8 cellular contexts compared by ENCODE assay signal in the genomic region with DNA sequence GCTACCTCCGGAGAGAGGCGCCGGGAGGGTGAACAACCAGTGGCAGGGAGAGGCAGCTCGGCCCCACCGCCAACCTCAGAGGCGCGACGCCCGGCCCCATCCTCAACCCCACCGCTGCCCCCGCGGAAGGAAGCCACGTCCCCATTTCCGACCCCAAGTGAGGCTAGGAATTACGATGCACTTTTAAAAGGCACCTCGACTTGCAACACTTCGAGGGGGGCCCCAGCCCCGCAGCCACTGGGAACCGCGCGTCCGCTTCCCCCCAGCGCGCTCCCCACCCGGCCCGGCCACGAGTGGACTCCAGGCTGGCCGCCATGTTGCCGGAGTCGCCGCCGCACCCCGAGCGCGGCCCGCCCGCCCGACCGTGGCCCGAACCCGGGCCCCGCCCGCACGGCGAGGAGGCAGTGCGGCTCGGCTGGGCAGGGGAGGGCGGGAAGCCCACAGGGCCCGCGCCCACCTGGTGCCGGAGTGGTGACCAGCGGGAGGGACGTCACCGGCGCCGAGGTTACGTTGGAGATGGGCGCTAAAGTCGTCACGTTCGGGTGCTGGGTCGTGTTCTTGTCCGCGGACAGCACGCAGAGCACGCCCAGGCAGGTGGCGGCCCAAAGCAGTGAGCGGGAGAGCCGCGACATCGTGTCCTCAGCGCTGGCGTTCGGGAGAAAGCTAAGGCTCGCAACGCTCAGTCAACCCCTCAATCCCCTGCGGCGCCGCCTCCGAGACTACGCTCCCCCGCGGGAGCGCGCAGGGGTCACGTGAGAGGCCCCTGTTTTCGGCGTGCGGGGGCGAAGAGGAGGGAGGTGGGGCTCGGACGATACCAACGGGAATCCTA. TPM values are rescaled to one million over a fixed set of nuclear protein-coding genes. Genes with fewer than 3 reads are reported as not detected.
DNase-seq lines count a peak whose midpoint lies in the region; ATAC-seq and TF ChIP-seq lines count a peak whose summit lies in the region.

A gene (minus strand): TSS at position 721 of the 829 bp plus-strand sequence. CDS start 89 bp downstream, at position 632.

- H4K20me1 ChIP-seq in OCI-LY7 (ENCODE audit: insufficient read depth, low read length): peaks cover 19% of the 10 kb centered on the region

- peak within 1 kb of the TSS; percentile 85 for H3K27ac ChIP-seq in OCI-LY7 (ENCODE audit: low read depth, low read length, poor library complexity, severe bottlenecking)

- H3K36me3 ChIP-seq in OCI-LY7 (ENCODE audit: insufficient read depth, low read length): peaks cover 37% of the 10 kb centered on the region

- H3K4me1 ChIP-seq in OCI-LY7 (ENCODE audit: insufficient read depth, low read length, poor library complexity, severe bottlenecking): peaks cover 28% of the 10 kb centered on the region

- peak within 1 kb of the TSS; percentile 67 for H3K4me2 ChIP-seq in OCI-LY7 (ENCODE audit: low read length)

- peak; percentile 55 for ATAC-seq in GM21515 (IDR thresholded peaks at IDR 0.05; ENCODE audit: unreplicated experiment)

- DNase-seq in DMS 273 (lab: John Stamatoyannopoulos, UW; ENCODE audit: unreplicated experiment) (peak; percentile 98), HuH-7 (ENCODE audit: low spot score) (peak; percentile 96), OCI-LY7 (ENCODE audit: low spot score) (peak; percentile 97), activated T-cell treated with anti-CD3 and anti-CD28 coated beads for 24 hours (ENCODE audit: low read depth) (peak; percentile 90), epithelial cell of esophagus (ENCODE audit: low read depth) (peak; percentile 95), mucosa of gallbladder (ENCODE audit: low spot score) (peak; percentile 93)
- peak; percentile 89 for DNase-seq in stimulated activated CD8-positive, alpha-beta memory T cell treated with anti-CD3 and anti-CD28 coated beads, Interleukin-4, amount 100 ng/mL, for 24 hours (ENCODE audit: low read depth)

- CTCF ChIA-PET in OCI-LY7 (lab: Charles Lee; ENCODE audit: unreplicated experiment): interaction anchor here (1.1 kb wide), 1 partner anchor 74 kb away, joined by 3 read pairs; a partner anchor contains a TSS

- TF ChIP-seq CTCF in OCI-LY7 (conservative IDR thresholded peaks at IDR 0.05; ENCODE audit: low read length) (no peak), epithelial cell of esophagus (IDR thresholded peaks at IDR 0.05; ENCODE audit: insufficient read depth, low read depth, low read length, missing control alignments) (no peak)

- H3K9me2 ChIP-seq in OCI-LY7 (ENCODE audit: insufficient read depth, low read length): no peaks in the 10 kb centered on the region

- H3K9me3 ChIP-seq in OCI-LY7 (ENCODE audit: low read length): no peaks in the 10 kb centered on the region

- intact Hi-C loops in OCI-LY7 (cut with micrococcal nuclease; ENCODE audit: unreplicated experiment): loop anchor here (1.0 to 5.0 kb wide), 5 partner anchors 101 to 840 kb away; a partner anchor contains a TSS

- H3K4me3 ChIP-seq in OCI-LY7 (ENCODE audit: low read depth, low read length, poor library complexity, severe bottlenecking): peak within 1 kb of the TSS; percentile 91
- H3K4me3 ChIP-seq in epithelial cell of esophagus (ENCODE audit: low read length): peak within 1 kb of the TSS; percentile 63

- H3K79me2 ChIP-seq in OCI-LY7 (ENCODE audit: insufficient read depth, low read depth, low read length): peaks cover 47% of the 10 kb centered on the region

- POLR2A ChIA-PET in OCI-LY7 (lab: Charles Lee): interaction anchor here (0.6 to 2.7 kb wide), 9 partner anchors 22 to 1786 kb away, joined by 3 to 11 read pairs (median 3); a partner anchor contains a TSS

- BruUV-seq in OCI-LY7 (replicated peaks; lab: Mats Ljungman, UMichigan): no TSS peak

- peak within 1 kb of the TSS; percentile 85 for H2AFZ ChIP-seq in OCI-LY7 (ENCODE audit: low read length)

RNA-seq across cellular contexts. Expression of the gene that starts here (rescaled TPM):
- total RNA-seq in OCI-LY7 (2014; rRNA removed; shearing (Covaris generic)): 36.9 and 48.7 TPM in 2 replicates
- total RNA-seq in OCI-LY7 (2022) (107 and 115 TPM in 2 replicates), mucosa of gallbladder (606 TPM)

Comparison
In these comparisons a context has a peak if more than half of its experiments do, and no peak if none do; other contexts are left out.
1. Peak in every context shown above with its lines: DNase-seq, ATAC-seq, H3K4me3 ChIP-seq and H3K27ac ChIP-seq.